In the genomic region with DNA sequence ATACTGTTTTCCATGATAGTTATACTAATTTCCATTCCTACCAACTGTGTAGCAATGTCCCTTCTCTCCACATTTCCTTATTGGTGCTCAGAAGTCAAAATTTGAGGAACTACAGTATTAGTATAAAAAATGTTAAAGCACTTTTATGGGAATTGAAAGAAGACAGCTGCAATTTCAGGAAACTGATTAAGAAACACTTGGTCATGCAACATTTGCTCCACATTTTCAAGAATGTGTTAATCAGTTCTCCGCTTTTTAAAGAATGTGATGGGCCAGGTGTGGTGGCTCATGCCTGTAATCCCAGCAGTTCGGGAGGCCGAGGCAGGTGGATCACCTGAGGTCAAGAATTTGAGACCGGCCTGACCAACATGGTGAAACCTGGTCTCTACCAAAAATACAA, we compare ENCODE assay signal across 23 cellular contexts. TPM values are rescaled to one million over a fixed set of nuclear protein-coding genes. Genes with fewer than 3 reads are reported as not detected.
A peak's percentile ranks its signal among the peaks of the same experiment; 100 is the strongest.
DNase-seq lines count a peak whose midpoint lies in the region; ATAC-seq lines count a peak whose summit lies in the region.
"Had no signal": no experiment of that assay in that cellular context is flagged by ENCODE, and none has a peak within 500 bp of the region (broad histone marks: within the 10 kb centered on the region; RNA-seq: fewer than 3 reads in every experiment).

No MANE protein-coding gene starts in this region.

- intact Hi-C loops in CD4-positive, alpha-beta memory T cell (cut with micrococcal nuclease): no loop called here

- no peak overlapping the region for H4K12ac ChIP-seq in trophoblast cell (ENCODE audit: low read depth, low read length)

- POLR2A ChIA-PET in CD4-positive, alpha-beta memory T cell (lab: Charles Lee; ENCODE audit: partially characterized antibody): interaction anchor here (1.2 to 13.3 kb wide), 2 partner anchors 31 to 72 kb away, joined by 3 to 565 read pairs; a partner anchor contains a TSS

- peaks cover 62 to 93% (median 77%) of the 10 kb centered on the region in 4 donors for H3K4me1 Mint-ChIP-seq in CD4-positive, alpha-beta memory T cell

- H3K9me3 ChIP-seq in CD4-positive, alpha-beta memory T cell (ENCODE audit: control insufficient read depth in 1 of 2, low read length in 2 of 2): no peaks in the 10 kb centered on the region
- no peaks in the 10 kb centered on the region for H3K9me3 ChIP-seq in KOPT-K1 (ENCODE audit: insufficient read depth, low read length, poor library complexity, severe bottlenecking)
- H3K9me3 ChIP-seq in trophoblast cell (ENCODE audit: insufficient read depth, low read depth, low read length): no peaks in the 10 kb centered on the region
- H3K9me3 ChIP-seq: gastroesophageal sphincter, testis had no signal

- H3K27me3 Mint-ChIP-seq in CD4-positive, alpha-beta memory T cell: no peaks in the 10 kb centered on the region

- H3K14ac ChIP-seq in trophoblast cell (ENCODE audit: low read length): no peak overlapping the region

- no CpG with 5 or more reads among the region's 4 CpGs for WGBS in trophoblast cell (ENCODE audit: extremely low coverage, insufficient coverage, insufficient read length)

- no peak overlapping the region for H2AFZ ChIP-seq in trophoblast cell (ENCODE audit: insufficient read depth, low read length, poor library complexity)

- no peak overlapping the region for H2AK5ac ChIP-seq in trophoblast cell (ENCODE audit: low read length)

- H3K36me3 ChIP-seq in CD4-positive, alpha-beta memory T cell (ENCODE audit: insufficient read depth, low read length): no peaks in the 10 kb centered on the region
- H3K36me3 ChIP-seq in KOPT-K1 (ENCODE audit: insufficient read depth, low read length) (no peaks in the 10 kb centered on the region), trophoblast cell (ENCODE audit: control insufficient read depth in 1 of 2, insufficient read depth in 2 of 2, low read length in 2 of 2) (no peaks in the 10 kb centered on the region)
- H3K36me3 ChIP-seq: cardiac muscle cell, gastroesophageal sphincter had no signal

- H3K27ac Mint-ChIP-seq in CD4-positive, alpha-beta memory T cell: peak overlapping the region in 6 of 7 donors; percentile 58 to 98 (median 74)
- H3K27ac Mint-ChIP-seq: activated naive CD4-positive, alpha-beta T cell treated with anti-CD3 and anti-CD28 coated beads for 36 hours had no signal

- no peak overlapping the region for H2BK5ac ChIP-seq in trophoblast cell (ENCODE audit: low read depth, low read length, poor library complexity)

- no peak overlapping the region for H3K27ac ChIP-seq in CD4-positive, alpha-beta memory T cell (ENCODE audit: low read depth, low read length)
- H3K27ac ChIP-seq in KOPT-K1 (ENCODE audit: low read depth, low read length, poor library complexity, severe bottlenecking) (peak overlapping the region; percentile 98), trophoblast cell (ENCODE audit: low read depth, low read length) (no peak overlapping the region)
- H3K27ac ChIP-seq: cardiac muscle cell, gastroesophageal sphincter, RWPE1, testis had no signal

- no peak overlapping the region for H3K4me2 ChIP-seq in trophoblast cell (ENCODE audit: low read length)

- no peak overlapping the region for H3K23ac ChIP-seq in trophoblast cell (ENCODE audit: low read length)

- CTCF ChIA-PET in CD4-positive, alpha-beta memory T cell (lab: Charles Lee; ENCODE audit: partially characterized antibody): interaction anchor here (1.4 kb wide), 1 partner anchor 115 kb away, joined by 4 read pairs; no protein-coding TSS in a partner anchor

- no peak overlapping the region for H4K91ac ChIP-seq in trophoblast cell (ENCODE audit: low read depth, low read length)

- no peak for DNase-seq in CD4-positive, alpha-beta memory T cell
- DNase-seq in SIG-M5 (lab: John Stamatoyannopoulos, UW) (peak; percentile 63), trophoblast cell (peak; percentile 86 to 94)
- DNase-seq in activated effector memory CD4-positive, alpha-beta T cell treated with anti-CD3 and anti-CD28 coated beads, Interleukin-2, amount 50 U/mL, for 16 hours: no peak
- DNase-seq: activated naive CD4-positive, alpha-beta T cell treated with anti-CD3 and anti-CD28 coated beads for 36 hours; activated T-cell treated with anti-CD3 and anti-CD28 coated beads, Interleukin-2, amount 50 U/mL, for 48 hours; anterior cingulate cortex; cortex of kidney; H7; mammary epithelial cell; NCI-H1048; NCI-H2081; NCI-H446 treated with DMSO at 0.1 percent for 48 hours; nucleus accumbens; stimulated activated CD4-positive, alpha-beta T cell treated with anti-CD3 and anti-CD28 coated beads, Interleukin-2, amount 100 ng/mL, for 48 hours; stimulated activated naive CD4-positive, alpha-beta T cell; testis had no signal

- peaks cover 2% of the 10 kb centered on the region for H3K79me1 ChIP-seq in trophoblast cell (ENCODE audit: low read length)

- no peak overlapping the region for H2BK120ac ChIP-seq in trophoblast cell (ENCODE audit: insufficient read depth, low read length, poor library complexity)

- no peak overlapping the region for H3K4ac ChIP-seq in trophoblast cell (ENCODE audit: low read depth, low read length)

- H2BK12ac ChIP-seq in trophoblast cell (ENCODE audit: low read length): no peak overlapping the region

- peaks cover 0 to 2% (median 0%) of the 10 kb centered on the region in 8 donors for H3K9me3 Mint-ChIP-seq in CD4-positive, alpha-beta memory T cell
- H3K9me3 Mint-ChIP-seq: activated naive CD4-positive, alpha-beta T cell treated with anti-CD3 and anti-CD28 coated beads for 36 hours had no signal

- H3K9ac ChIP-seq in trophoblast cell (ENCODE audit: low read length): no peak overlapping the region

- H4K8ac ChIP-seq in trophoblast cell (ENCODE audit: low read depth, low read length): no peak overlapping the region

- H3K79me2 ChIP-seq in trophoblast cell (ENCODE audit: control insufficient read depth, insufficient read depth, low read length, poor library complexity): no peaks in the 10 kb centered on the region

- H3K4me3 Mint-ChIP-seq in CD4-positive, alpha-beta memory T cell: no peak overlapping the region
- H3K4me3 Mint-ChIP-seq: activated naive CD4-positive, alpha-beta T cell treated with anti-CD3 and anti-CD28 coated beads for 36 hours had no signal

- H3K18ac ChIP-seq in trophoblast cell (ENCODE audit: low read length): no peak overlapping the region

- peaks cover 89% of the 10 kb centered on the region for H3K4me1 ChIP-seq in CD4-positive, alpha-beta memory T cell (ENCODE audit: insufficient read depth, low read length)
- H3K4me1 ChIP-seq in trophoblast cell (ENCODE audit: control insufficient read depth in 1 of 2, insufficient read depth in 2 of 2, low read length in 2 of 2): peaks cover 4 to 5% of the 10 kb centered on the region in 2 experiments
- H3K4me1 ChIP-seq: testis had no signal

- H3K36me3 Mint-ChIP-seq in CD4-positive, alpha-beta memory T cell: peaks cover 0 to 2% of the 10 kb centered on the region in 2 donors

- ATAC-seq in HG03039 (IDR thresholded peaks at IDR 0.05; ENCODE audit: unreplicated experiment) (no peak), HG03175 (IDR thresholded peaks at IDR 0.05; ENCODE audit: unreplicated experiment) (no peak)
- ATAC-seq: gastroesophageal sphincter had no signal

- no peak overlapping the region for H3K4me3 ChIP-seq in CD4-positive, alpha-beta memory T cell (ENCODE audit: low read length in 2 of 2)
- H3K4me3 ChIP-seq in trophoblast cell (ENCODE audit: low read depth, low read length): no peak overlapping the region
- H3K4me3 ChIP-seq: cardiac muscle cell, gastroesophageal sphincter, testis had no signal

- no peaks in the 10 kb centered on the region for H3K27me3 ChIP-seq in CD4-positive, alpha-beta memory T cell (ENCODE audit: insufficient read depth, low read length)
- no peaks in the 10 kb centered on the region for H3K27me3 ChIP-seq in trophoblast cell (ENCODE audit: insufficient read depth, low read length)
- H3K27me3 ChIP-seq: cardiac muscle cell, gastroesophageal sphincter, testis had no signal

RNA-seq across cellular contexts. Expression of a gene that starts 33.6 kb away (rescaled TPM):
- total RNA-seq in CD4-positive, alpha-beta memory T cell: 100 to 1,000 TPM; 256 to 270 TPM
- 100 to 1,000 TPM; 223 to 336 TPM for polyA plus RNA-seq in CD4-positive, alpha-beta memory T cell
- 46.8 and 48.8 TPM in 2 replicates for polyA plus RNA-seq in trophoblast cell (2013)

Comparison
In these comparisons a context has a peak if more than half of its experiments do, and no peak if none do; other contexts are left out.
1. DNase-seq: peak in SIG-M5 (single experiment) and trophoblast cell (2 of 2); none in CD4-positive, alpha-beta memory T cell (0 of 5) and activated effector memory CD4-positive, alpha-beta T cell treated with anti-CD3 and anti-CD28 coated beads, Interleukin-2, amount 50 U/mL, for 16 hours (single experiment).